Comparison of ENCODE assay signal across 1 cellular context in the genomic region with DNA sequence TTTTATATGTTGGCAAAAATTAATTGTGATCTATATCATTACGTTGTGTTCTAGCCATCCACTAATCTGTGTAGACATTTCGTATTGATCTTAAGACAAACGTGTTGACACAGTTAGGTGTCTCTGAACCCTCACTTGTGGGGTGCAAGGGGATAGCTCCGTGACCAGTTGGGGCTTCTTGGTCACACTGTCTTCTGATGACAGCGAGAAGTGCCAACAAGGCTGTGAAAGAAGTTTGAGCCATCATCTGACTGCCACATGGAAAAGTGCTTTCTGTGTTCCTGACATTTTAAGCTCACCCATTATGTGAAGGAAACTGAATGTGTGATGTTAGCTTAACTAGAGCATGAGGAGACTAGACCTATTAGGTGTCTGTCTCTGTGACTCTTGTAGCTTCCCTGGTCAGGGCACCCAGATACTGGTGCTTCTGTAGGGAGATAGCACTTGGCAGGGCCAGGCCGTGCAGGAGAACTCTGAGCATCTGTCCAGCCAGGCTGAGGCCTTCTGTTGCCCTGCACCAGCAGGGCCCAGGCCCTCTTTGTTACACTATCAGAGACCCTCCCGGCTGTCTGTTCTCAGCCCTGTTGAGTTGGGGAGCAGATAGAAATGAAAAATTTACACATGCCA.
TF ChIP-seq lines count a peak whose summit lies in the region.

No MANE protein-coding gene starts in this region.

TF ChIP-seq in IMR-90, 13 proteins besides CTCF, POLR2A, EP300 and RAD21 (continued from another document):
- TF ChIP-seq, protein P1, sequence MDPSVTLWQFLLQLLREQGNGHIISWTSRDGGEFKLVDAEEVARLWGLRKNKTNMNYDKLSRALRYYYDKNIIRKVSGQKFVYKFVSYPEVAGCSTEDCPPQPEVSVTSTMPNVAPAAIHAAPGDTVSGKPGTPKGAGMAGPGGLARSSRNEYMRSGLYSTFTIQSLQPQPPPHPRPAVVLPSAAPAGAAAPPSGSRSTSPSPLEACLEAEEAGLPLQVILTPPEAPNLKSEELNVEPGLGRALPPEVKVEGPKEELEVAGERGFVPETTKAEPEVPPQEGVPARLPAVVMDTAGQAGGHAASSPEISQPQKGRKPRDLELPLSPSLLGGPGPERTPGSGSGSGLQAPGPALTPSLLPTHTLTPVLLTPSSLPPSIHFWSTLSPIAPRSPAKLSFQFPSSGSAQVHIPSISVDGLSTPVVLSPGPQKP (IDR thresholded peaks at IDR 0.05; ENCODE audit: borderline replicate concordance, low read depth, low read length): no peak
- no peak for TF ChIP-seq CHD1 (IDR thresholded peaks at IDR 0.05; ENCODE audit: low read depth, low read length)
- TF ChIP-seq CEBPB (IDR thresholded peaks at IDR 0.05; ENCODE audit: low read depth, low read length): no peak
- no peak for TF ChIP-seq MAZ (IDR thresholded peaks at IDR 0.05; ENCODE audit: borderline replicate concordance, low read depth, low read length)
- TF ChIP-seq NFE2L2 (IDR thresholded peaks at IDR 0.05; ENCODE audit: low read depth, low read length): no peak
- no peak for TF ChIP-seq MXI1 (IDR thresholded peaks at IDR 0.05; ENCODE audit: borderline replicate concordance, low read depth, low read length)
- no peak for TF ChIP-seq BHLHE40 (IDR thresholded peaks at IDR 0.05; ENCODE audit: low read depth, low read length)
